ENCODE assay signal across 8 cellular contexts in genomic region chr16:29863669-29863984, GRCh38. TPM values are rescaled to one million over a fixed set of nuclear protein-coding genes. Genes with fewer than 3 reads are reported as not detected.
DNase-seq lines count a peak whose midpoint lies in the region; ATAC-seq and TF ChIP-seq lines count a peak whose summit lies in the region.

No MANE protein-coding gene starts in this region.

- intact Hi-C loops in esophagus squamous epithelium (cut with DNase I) (no loop called here), gastrocnemius medialis (cut with DNase I; ENCODE audit: low total_unique reads) (loop anchor here (1.0 to 10.0 kb wide), 6 partner anchors 37 to 161 kb away; partner anchors contain the start of genes ASPHD1, C16orf92, HIRIP3 and KCTD13)

- H3K4me3 Mint-ChIP-seq in GM23338 = peak overlapping the region; percentile 99

- in situ Hi-C loops in gastrocnemius medialis (cut with MboI; ENCODE audit: low sequenced_read_pairs in 4 of 4) (no loop called here), GM13976 (cut with MboI; ENCODE audit: low sequenced_read_pairs, unreplicated experiment) (no loop called here)

- H2AFZ ChIP-seq in GM23338 = peak overlapping the region; percentile 40; the same call in 1 of the 2 replicates

- no peaks in the 10 kb centered on the region for H3K9me2 ChIP-seq in GM23338 (ENCODE audit: insufficient read depth)

- H3K9me3 ChIP-seq in SK-N-MC (ENCODE audit: low read depth, low read length) = no peaks in the 10 kb centered on the region
- no peaks in the 10 kb centered on the region for H3K9me3 ChIP-seq in esophagus squamous epithelium
- H3K9me3 ChIP-seq in gastrocnemius medialis = no peaks in the 10 kb centered on the region

- no peak for TF ChIP-seq CTCF in GM23338 (conservative IDR thresholded peaks at IDR 0.05; ENCODE audit: low read depth in 2 of 2)
- TF ChIP-seq CTCF in esophagus squamous epithelium (IDR thresholded peaks at IDR 0.05) = no peak
- TF ChIP-seq CTCF in gastrocnemius medialis (IDR thresholded peaks at IDR 0.05 in 4 of 5, conservative IDR thresholded peaks at IDR 0.05 in 1 of 5) = no peak
- TF ChIP-seq CTCF in GM13976 (IDR thresholded peaks at IDR 0.05; ENCODE audit: borderline replicate concordance, control extremely low read depth, extremely low read depth, insufficient read depth, missing control alignments) = no peak

- H3K4me1 Mint-ChIP-seq in GM23338 = peaks cover 10% of the 10 kb centered on the region

- H3K4me2 ChIP-seq in GM23338 = peak overlapping the region; percentile 67

- H3K27ac Mint-ChIP-seq in GM23338 = peak overlapping the region; percentile 100; the same call in 1 of the 2 replicates

- H3K9ac ChIP-seq in SK-N-MC (ENCODE audit: insufficient read length) = no peak overlapping the region

- peaks cover 13% of the 10 kb centered on the region for H3K79me2 ChIP-seq in GM23338 (replicated peaks; ENCODE audit: insufficient read depth)

- no peak overlapping the region for H3K27ac ChIP-seq in GM23338 (ENCODE audit: low read depth)
- peak overlapping the region; percentile 99 for H3K27ac ChIP-seq in SK-N-MC
- peak overlapping the region; percentile 87 to 96 (median 93) for H3K27ac ChIP-seq in esophagus squamous epithelium
- H3K27ac ChIP-seq in gastrocnemius medialis = peak overlapping the region; percentile 87 to 96 (median 93)

- no peak for TF ChIP-seq POLR2A in esophagus squamous epithelium (IDR thresholded peaks at IDR 0.05)
- no peak for TF ChIP-seq POLR2A in gastrocnemius medialis (IDR thresholded peaks at IDR 0.05)

- peaks cover 20% of the 10 kb centered on the region for H3K27me3 Mint-ChIP-seq in GM23338 (ENCODE audit: insufficient read depth, low read depth, poor library complexity)

- H3K4me1 ChIP-seq in GM23338 (ENCODE audit: insufficient read depth) = peaks cover 9% of the 10 kb centered on the region
- peaks cover 16 to 32% (median 20%) of the 10 kb centered on the region in 3 donors for H3K4me1 ChIP-seq in esophagus squamous epithelium
- peaks cover 18 to 20% of the 10 kb centered on the region in 2 donors for H3K4me1 ChIP-seq in gastrocnemius medialis

- WGBS in esophagus squamous epithelium, 2 donors = 48 to 75% methylated on average over 8 to 10 of the region's 16 CpGs

- DNase-seq in GM23338 (ENCODE audit: low spot score) = no peak
- DNase-seq in SK-N-MC (ENCODE audit: low read depth, low spot score) = no peak
- no peak for DNase-seq in esophagus squamous epithelium (lab: John Stamatoyannopoulos, UW)
- DNase-seq in gastrocnemius medialis = no peak
- no peak for DNase-seq in MV-4-11 (lab: John Stamatoyannopoulos, UW)
- no peak for DNase-seq in GM13976 (ENCODE audit: low spot score)

- peaks cover 19% of the 10 kb centered on the region for H3K36me3 Mint-ChIP-seq in GM23338 (ENCODE audit: low read depth)

- H3F3A ChIP-seq in GM23338 (replicated peaks; ENCODE audit: low read depth) = 0 out of 2 replicates have a peak, but pooled peaks cover 3% of the 10 kb centered on the region

- no peaks in the 10 kb centered on the region for H3K9me3 Mint-ChIP-seq in GM23338

- H3K27me3 ChIP-seq in GM23338 (ENCODE audit: insufficient read depth) (no peaks in the 10 kb centered on the region), esophagus squamous epithelium (no peaks in the 10 kb centered on the region), gastrocnemius medialis (no peaks in the 10 kb centered on the region)

- H3K4me3 ChIP-seq in GM23338 = peak overlapping the region; percentile 96
- peak overlapping the region; percentile 94 for H3K4me3 ChIP-seq in SK-N-MC
- H3K4me3 ChIP-seq in esophagus squamous epithelium = peak overlapping the region; percentile 63 to 98 (median 91)
- peak overlapping the region; percentile 40 to 81 (median 79) for H3K4me3 ChIP-seq in gastrocnemius medialis

- no peak; the same call in 2 of the 3 replicates for ATAC-seq in GM23338
- ATAC-seq in gastrocnemius medialis = no peak
- no peak for ATAC-seq in HG03108 (IDR thresholded peaks at IDR 0.05; ENCODE audit: unreplicated experiment)
- ATAC-seq in GM21737 (IDR thresholded peaks at IDR 0.05; ENCODE audit: unreplicated experiment) = no peak

- peaks cover 4% of the 10 kb centered on the region; the same call in 1 of the 2 replicates for H3K36me3 ChIP-seq in GM23338 (ENCODE audit: insufficient read depth)
- peaks cover 3% of the 10 kb centered on the region; the same call in 1 of the 2 replicates for H3K36me3 ChIP-seq in SK-N-MC (ENCODE audit: insufficient read depth, low read length)
- H3K36me3 ChIP-seq in esophagus squamous epithelium = peaks cover 18 to 27% (median 22%) of the 10 kb centered on the region in 3 donors
- peaks cover 0 to 28% of the 10 kb centered on the region in 2 donors for H3K36me3 ChIP-seq in gastrocnemius medialis

- no peaks in the 10 kb centered on the region; the same call in 1 of the 2 replicates for H4K20me1 ChIP-seq in GM23338 (replicated peaks; ENCODE audit: insufficient read depth)

TF ChIP-seq in GM23338, 12 proteins besides CTCF, POLR2A, EP300 and RAD21:
- TF ChIP-seq POLR2AphosphoS5 (IDR thresholded peaks at IDR 0.05; ENCODE audit: low read depth) (0 out of 2 replicates have a peak, but pooled peaks have one; percentile 33), REST (IDR thresholded peaks at IDR 0.05; ENCODE audit: unreplicated experiment) (no peak)

RNA-seq across cellular contexts. Expression of gene CDIPT, which starts 0.6 kb away (rescaled TPM):
- 60.0 and 78.1 TPM in 2 replicates for total RNA-seq in GM23338 (2014; rRNA removed; shearing (Covaris generic))
- 35.7 and 36.2 TPM in 2 replicates for polyA plus RNA-seq in GM23338 (2016; fragmentation: Nextera tagmentation; extraction: Ambion mirVana)
- total RNA-seq in esophagus squamous epithelium = 10 to 100 TPM; 34.6 to 78.8 (median 44.6) TPM
- total RNA-seq in gastrocnemius medialis = 10 to 100 TPM; 35.5 to 71.8 (median 55.7) TPM

RNA-seq across cellular contexts. Expression of gene SEZ6L2, which starts 35.7 kb away (rescaled TPM):
- 55.8 and 71.9 TPM in 2 replicates for total RNA-seq in GM23338 (2014; rRNA removed; shearing (Covaris generic))
- polyA plus RNA-seq in GM23338 (2016; fragmentation: Nextera tagmentation; extraction: Ambion mirVana) = 17.8 and 18.0 TPM in 2 replicates
- 1 to 10 TPM in 2 of 4 donors, under 1 TPM in 1, not detected in 1; 0.22 to 2.8 (median 1.1) TPM for total RNA-seq in esophagus squamous epithelium
- 1 to 10 TPM in 1 of 4 donors, under 1 TPM in 3; 0.20 to 1.7 (median 0.56) TPM for total RNA-seq in gastrocnemius medialis

RNA-seq across cellular contexts. Expression of gene ASPHD1, which starts 36.7 kb away (rescaled TPM):
- total RNA-seq in GM23338 (2014; rRNA removed; shearing (Covaris generic)) = 11.3 and 20.6 TPM in 2 replicates
- polyA plus RNA-seq in GM23338 (2016; fragmentation: Nextera tagmentation; extraction: Ambion mirVana) = 12.4 and 15.5 TPM in 2 replicates
- total RNA-seq in esophagus squamous epithelium (under 1 TPM in 2 of 4 donors, not detected in 2; 0.32 to 0.61 TPM), gastrocnemius medialis (not detected)

RNA-seq across cellular contexts. Expression of gene MVP, which starts 43.4 kb away (rescaled TPM):
- 2.6 and 3.7 TPM in 2 replicates for total RNA-seq in GM23338 (2014; rRNA removed; shearing (Covaris generic))
- polyA plus RNA-seq in GM23338 (2016; fragmentation: Nextera tagmentation; extraction: Ambion mirVana) = 1.4 and 2.0 TPM in 2 replicates
- total RNA-seq in esophagus squamous epithelium = 100 to 1,000 TPM in 2 of 4 donors, 10 to 100 TPM in 2; 54.0 to 133 (median 97.6) TPM
- total RNA-seq in gastrocnemius medialis = 10 to 100 TPM; 40.3 to 77.5 (median 47.6) TPM

RNA-seq across cellular contexts. Expression of gene PAGR1, which starts 47.7 kb away (rescaled TPM):
- 59.7 and 67.6 TPM in 2 replicates for total RNA-seq in GM23338 (2014; rRNA removed; shearing (Covaris generic))
- 76.7 and 78.7 TPM in 2 replicates for polyA plus RNA-seq in GM23338 (2016; fragmentation: Nextera tagmentation; extraction: Ambion mirVana)
- total RNA-seq in esophagus squamous epithelium = 10 to 100 TPM; 25.4 to 37.6 (median 32.8) TPM
- total RNA-seq in gastrocnemius medialis = 10 to 100 TPM; 15.5 to 29.2 (median 21.7) TPM

Comparison
In these comparisons a context has a peak if more than half of its experiments do, and no peak if none do; other contexts are left out.
1. RNA of gene SEZ6L2, which starts 35.7 kb away (total RNA-seq): 55.8 to 71.9 TPM in GM23338; 0.22 to 2.8 TPM in esophagus squamous epithelium and 0.20 to 1.7 TPM in gastrocnemius medialis; every median in the first group is over 10 times any median in the second.
2. Peak in every context shown above with its lines, with median percentiles within 50 percentile points of each other: H3K4me3 ChIP-seq.